Comparison of ENCODE assay signal across 19 cellular contexts in genomic region chr21:45325206-45326168, GRCh38. TPM values are rescaled to one million over a fixed set of nuclear protein-coding genes. Genes with fewer than 3 reads are reported as not detected.
A peak's percentile ranks its signal among the peaks of the same experiment; 100 is the strongest.
DNase-seq lines count a peak whose midpoint lies in the region; ATAC-seq and TF ChIP-seq lines count a peak whose summit lies in the region.
"Had no signal": no experiment of that assay in that cellular context is flagged by ENCODE, and none has a peak within 500 bp of the region (broad histone marks: within the 10 kb centered on the region; RNA-seq: fewer than 3 reads in every experiment).

No MANE protein-coding gene starts in this region.

- peaks cover 55% of the 10 kb centered on the region for H3K4me1 Mint-ChIP-seq in stimulated activated naive CD8-positive, alpha-beta T cell treated with anti-CD3 and anti-CD28 coated beads, Interleukin-15, amount 100 ng/mL, for 72 hours
- peaks cover 8% of the 10 kb centered on the region for H3K4me1 Mint-ChIP-seq in central memory CD8-positive, alpha-beta T cell
- H3K4me1 Mint-ChIP-seq in neural progenitor cell = peaks cover 15% of the 10 kb centered on the region

- no peak for TF ChIP-seq CTCF in neural progenitor cell (IDR thresholded peaks at IDR 0.05)

- no peaks in the 10 kb centered on the region for H4K20me1 ChIP-seq in neural progenitor cell (ENCODE audit: low read depth)

- H3K36me3 Mint-ChIP-seq in central memory CD8-positive, alpha-beta T cell (ENCODE audit: insufficient read depth) = no peaks in the 10 kb centered on the region
- H3K36me3 Mint-ChIP-seq in neural progenitor cell = no peaks in the 10 kb centered on the region
- H3K36me3 Mint-ChIP-seq: CD8-positive, alpha-beta memory T cell had no signal

- H2AFZ ChIP-seq in neural progenitor cell (replicated peaks) = no peak overlapping the region

- peaks cover 16% of the 10 kb centered on the region for H3K4me1 ChIP-seq in neural progenitor cell

- no peak overlapping the region for H3K4me3 Mint-ChIP-seq in stimulated activated naive CD8-positive, alpha-beta T cell treated with anti-CD3 and anti-CD28 coated beads, Interleukin-15, amount 100 ng/mL, for 72 hours
- H3K4me3 Mint-ChIP-seq in central memory CD8-positive, alpha-beta T cell = no peak overlapping the region
- H3K4me3 Mint-ChIP-seq in neural progenitor cell = no peak overlapping the region
- H3K4me3 Mint-ChIP-seq: activated CD4-positive, alpha-beta T cell treated with anti-CD3 and anti-CD28 coated beads, Interleukin-2, amount 10 ng/mL, durations not matched to agents 24 days and 14 days; CD8-positive, alpha-beta memory T cell; H9 had no signal

- H3K79me2 ChIP-seq in neural progenitor cell (ENCODE audit: low read depth) = no peaks in the 10 kb centered on the region

- no peaks in the 10 kb centered on the region for H3K36me3 ChIP-seq in neural progenitor cell
- H3K36me3 ChIP-seq: cardiac muscle cell, vagina had no signal

- ATAC-seq in stimulated activated naive CD8-positive, alpha-beta T cell treated with anti-CD3 and anti-CD28 coated beads, Interleukin-15, amount 100 ng/mL, for 72 hours = peak; percentile 5
- no peak for ATAC-seq in stimulated activated naive CD8-positive, alpha-beta T cell treated with anti-CD3 and anti-CD28 coated beads, Interleukin-15, Interleukin-2, amounts not matched to agents 100 U/mL and 50 U/mL, for 24 hours
- ATAC-seq in central memory CD8-positive, alpha-beta T cell (replicated peaks; ENCODE audit: extremely low read depth, poor library complexity, severe bottlenecking) = no peak
- ATAC-seq in activated CD4-positive, CD25-positive, alpha-beta regulatory T cell treated with anti-CD3 and anti-CD28 coated beads, Interleukin-2, amount 50 U/mL, for 24 hours = no peak
- no peak for ATAC-seq in GM18868 (IDR thresholded peaks at IDR 0.05; ENCODE audit: unreplicated experiment)

- no peak overlapping the region for H3K4me3 ChIP-seq in neural progenitor cell
- H3K4me3 ChIP-seq: cardiac muscle cell, vagina had no signal

- H3F3A ChIP-seq in neural progenitor cell (ENCODE audit: low read depth) = peaks cover 3% of the 10 kb centered on the region

- H3K9me3 Mint-ChIP-seq in stimulated activated naive CD8-positive, alpha-beta T cell treated with anti-CD3 and anti-CD28 coated beads, Interleukin-15, amount 100 ng/mL, for 72 hours = no peaks in the 10 kb centered on the region
- H3K9me3 Mint-ChIP-seq in central memory CD8-positive, alpha-beta T cell = no peaks in the 10 kb centered on the region
- no peaks in the 10 kb centered on the region for H3K9me3 Mint-ChIP-seq in neural progenitor cell
- H3K9me3 Mint-ChIP-seq: activated CD4-positive, alpha-beta T cell treated with anti-CD3 and anti-CD28 coated beads, Interleukin-2, amount 10 ng/mL, durations not matched to agents 24 days and 14 days; CD8-positive, alpha-beta memory T cell; H9 had no signal

- H3K9ac ChIP-seq in neural progenitor cell = no peak overlapping the region

- no peak overlapping the region for H3K27ac ChIP-seq in neural progenitor cell
- H3K27ac ChIP-seq: cardiac muscle cell, vagina had no signal

- DNase-seq in stimulated activated naive CD8-positive, alpha-beta T cell treated with anti-CD3 and anti-CD28 coated beads, Interleukin-15, amount 100 ng/mL, for 72 hours = no peak
- DNase-seq in stimulated activated naive CD8-positive, alpha-beta T cell treated with anti-CD3 and anti-CD28 coated beads, Interleukin-15, Interleukin-2, amounts not matched to agents 100 U/mL and 50 U/mL, for 24 hours = no peak
- DNase-seq in central memory CD8-positive, alpha-beta T cell (ENCODE audit: low spot score in 2 of 2) = no peak
- DNase-seq in neural progenitor cell (ENCODE audit: low spot score) (no peak), NCI-H2227 treated with DMSO at 0.1 percent for 48 hours (lab: John Stamatoyannopoulos, UW) (no peak), inferior parietal cortex (ENCODE audit: extremely low spot score) (no peak)
- DNase-seq: activated CD4-positive, alpha-beta T cell treated with anti-CD3 and anti-CD28 coated beads, Interleukin-2, amount 10 ng/mL, durations not matched to agents 24 days and 14 days; activated T-cell treated with anti-CD3 and anti-CD28 coated beads for 4 hours; effector CD4-positive, alpha-beta T cell; H9; NCI-H187; stimulated activated CD4-positive, alpha-beta T cell treated with anti-CD3 and anti-CD28 coated beads, Interleukin-12 subunit alpha, Interleukin-12 subunit beta, amount 100 ng/mL, for 4 hours; stimulated activated naive CD4-positive, alpha-beta T cell; T1000 had no signal

- H3K27me3 Mint-ChIP-seq in stimulated activated naive CD8-positive, alpha-beta T cell treated with anti-CD3 and anti-CD28 coated beads, Interleukin-15, amount 100 ng/mL, for 72 hours = no peaks in the 10 kb centered on the region
- H3K27me3 Mint-ChIP-seq in central memory CD8-positive, alpha-beta T cell = peaks cover 24% of the 10 kb centered on the region
- peaks cover 9% of the 10 kb centered on the region for H3K27me3 Mint-ChIP-seq in neural progenitor cell (ENCODE audit: insufficient read depth, low read depth)
- H3K27me3 Mint-ChIP-seq: activated CD4-positive, alpha-beta T cell treated with anti-CD3 and anti-CD28 coated beads, Interleukin-2, amount 10 ng/mL, durations not matched to agents 24 days and 14 days had no signal

- H3K4me2 ChIP-seq in neural progenitor cell = no peak overlapping the region

- no peak overlapping the region for H3K27ac Mint-ChIP-seq in stimulated activated naive CD8-positive, alpha-beta T cell treated with anti-CD3 and anti-CD28 coated beads, Interleukin-15, amount 100 ng/mL, for 72 hours
- H3K27ac Mint-ChIP-seq in central memory CD8-positive, alpha-beta T cell (ENCODE audit: low read depth) = peak overlapping the region; percentile 80
- peak overlapping the region; percentile 63 for H3K27ac Mint-ChIP-seq in neural progenitor cell
- H3K27ac Mint-ChIP-seq: activated CD4-positive, alpha-beta T cell treated with anti-CD3 and anti-CD28 coated beads, Interleukin-2, amount 10 ng/mL, durations not matched to agents 24 days and 14 days; CD8-positive, alpha-beta memory T cell; H9 had no signal

- no peaks in the 10 kb centered on the region for H3K9me3 ChIP-seq in neural progenitor cell (ENCODE audit: low read depth)
- H3K9me3 ChIP-seq: vagina had no signal

- H3K27me3 ChIP-seq in neural progenitor cell = no peaks in the 10 kb centered on the region
- H3K27me3 ChIP-seq: cardiac muscle cell, vagina had no signal

RNA-seq across cellular contexts. Expression of gene POFUT2, which starts 37.8 kb away (rescaled TPM):
- total RNA-seq in neural progenitor cell (ENCODE audit: low replicate concordance) = 28.5 and 42.7 TPM in 2 replicates

Comparison
In these comparisons a context has a peak if more than half of its experiments do, and no peak if none do; other contexts are left out.
1. H3K27ac Mint-ChIP-seq: peak in central memory CD8-positive, alpha-beta T cell (single experiment) and neural progenitor cell (single experiment); none in stimulated activated naive CD8-positive, alpha-beta T cell treated with anti-CD3 and anti-CD28 coated beads, Interleukin-15, amount 100 ng/mL, for 72 hours (0 of 2).